In the genomic region with DNA sequence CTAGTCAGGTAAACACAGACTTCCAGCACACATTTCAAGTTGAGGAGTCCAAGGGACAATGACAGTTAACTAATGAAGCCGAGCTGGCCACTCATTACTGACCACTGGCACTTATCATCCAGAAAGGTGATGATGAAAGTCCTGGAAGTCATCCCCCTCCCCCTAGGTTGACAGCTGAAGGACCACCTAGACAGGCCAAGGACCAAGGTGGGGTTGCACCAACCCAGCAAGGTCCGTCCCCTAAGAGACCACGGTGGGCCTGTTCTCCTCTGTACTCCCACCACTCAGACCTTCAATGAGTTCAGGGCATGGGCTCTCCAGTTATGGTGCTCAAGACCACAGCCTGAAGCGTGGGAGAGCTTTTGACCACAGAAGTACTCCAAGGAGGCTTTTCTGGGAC, we compare ENCODE assay signal across 16 cellular contexts. TPM values are rescaled to one million over a fixed set of nuclear protein-coding genes. Genes with fewer than 3 reads are reported as not detected.
A peak's percentile ranks its signal among the peaks of the same experiment; 100 is the strongest.
DNase-seq lines count a peak whose midpoint lies in the region; ATAC-seq and TF ChIP-seq lines count a peak whose summit lies in the region.
"Had no signal": no experiment of that assay in that cellular context is flagged by ENCODE, and none has a peak within 500 bp of the region (broad histone marks: within the 10 kb centered on the region; RNA-seq: fewer than 3 reads in every experiment).

No MANE protein-coding gene starts in this region.

- TF ChIP-seq POLR2A in upper lobe of left lung (IDR thresholded peaks at IDR 0.05), result no peak

- POLR2A ChIA-PET in SK-N-SH (lab: Yijun Ruan, JAX), result interaction anchor here (1.2 kb wide), 1 partner anchor 11 kb away, joined by 3 read pairs; no protein-coding TSS in a partner anchor

- H3K79me2 ChIP-seq in SK-N-SH (ENCODE audit: insufficient read depth), result 0 out of 2 replicates have a peak, but pooled peaks cover 2% of the 10 kb centered on the region

- H3K9me2 ChIP-seq in SK-N-SH, result no peaks in the 10 kb centered on the region

- ATAC-seq in SK-N-SH treated with all-trans-retinoic acid at 6 μM for 48 hours (no peak), right cardiac atrium (no peak), upper lobe of left lung (ENCODE audit: low FRiP score in 2 of 2) (no peak), GM21515 (IDR thresholded peaks at IDR 0.05; ENCODE audit: unreplicated experiment) (no peak), GM19035 (IDR thresholded peaks at IDR 0.05; ENCODE audit: unreplicated experiment) (no peak)
- ATAC-seq: activated naive CD8-positive, alpha-beta T cell treated with anti-CD3 and anti-CD28 coated beads, Interleukin-2, amount 50 U/mL, for 24 hours; activated T-cell treated with anti-CD3 and anti-CD28 coated beads, Interleukin-2, amount 50 U/mL, for 72 hours had no signal

- H3K9me3 ChIP-seq in SK-N-SH, result no peaks in the 10 kb centered on the region
- no peaks in the 10 kb centered on the region for H3K9me3 ChIP-seq in right cardiac atrium (ENCODE audit: control insufficient read depth, low read length)
- H3K9me3 ChIP-seq in upper lobe of left lung, result no peaks in the 10 kb centered on the region

- no peaks in the 10 kb centered on the region for H3F3A ChIP-seq in SK-N-SH (replicated peaks; ENCODE audit: insufficient read depth)

- CTCF ChIA-PET in SK-N-SH (lab: Yijun Ruan, JAX), result interaction anchor here (0.9 to 1.6 kb wide), 2 partner anchors 24 to 150 kb away, joined by 4 to 5 read pairs; no protein-coding TSS in a partner anchor

- H3K27ac ChIP-seq in SK-N-SH (ENCODE audit: low read depth in 2 of 2, low read length in 1 of 2) (peak overlapping the region; percentile 76 to 77), right cardiac atrium (ENCODE audit: low read length) (peak overlapping the region; percentile 97), upper lobe of left lung (peak overlapping the region; percentile 65 to 82 (median 80))
- H3K27ac ChIP-seq: 22Rv1 had no signal

- TF ChIP-seq EP300 in SK-N-SH (IDR thresholded peaks at IDR 0.05; ENCODE audit: borderline replicate concordance in 1 of 2, low read depth in 1 of 2, low read length in 1 of 2) (no peak), upper lobe of left lung (IDR thresholded peaks at IDR 0.05) (no peak)

- no peak for DNase-seq in SK-N-SH
- peak in 1 of 3 donors; percentile 35 for DNase-seq in right cardiac atrium
- peak; percentile 15 for DNase-seq in posterior vena cava (ENCODE audit: low spot score)
- no peak for DNase-seq in upper lobe of left lung
- no peak for DNase-seq in NCI-H2196 treated with DMSO at 0.1 percent for 48 hours (lab: John Stamatoyannopoulos, UW; ENCODE audit: unreplicated experiment)
- DNase-seq: activated CD4-positive, alpha-beta T cell treated with anti-CD3 and anti-CD28 coated beads, Interleukin-2, amount 10 ng/mL, durations not matched to agents 7 days and 5 days; activated naive CD8-positive, alpha-beta T cell treated with anti-CD3 and anti-CD28 coated beads, Interleukin-2, amount 50 U/mL, for 24 hours; activated T-cell treated with anti-CD3 and anti-CD28 coated beads, Interleukin-2, amount 50 U/mL, for 72 hours; CD4-positive, alpha-beta T cell; cortex of kidney; erythroblast; NCI-H187 had no signal

- TF ChIP-seq CTCF in SK-N-SH (IDR thresholded peaks at IDR 0.05), result no peak
- no peak for TF ChIP-seq CTCF in upper lobe of left lung (IDR thresholded peaks at IDR 0.05)

- WGBS in SK-N-SH (ENCODE audit: low lambda C conversion rate), result 96% methylated on average over 3 of the region's 4 CpGs
- WGBS in right cardiac atrium, result 94% methylated on average over 4 of the region's 4 CpGs
- 90 to 100% methylated on average over 3 to 4 of the region's 4 CpGs for WGBS in upper lobe of left lung, 2 donors

- H4K20me1 ChIP-seq in SK-N-SH (ENCODE audit: insufficient read depth), result no peaks in the 10 kb centered on the region

- 0 out of 2 replicates have a peak overlapping the region, but pooled peaks have one; percentile 40 for H3K4me2 ChIP-seq in SK-N-SH

- H3K27me3 ChIP-seq in SK-N-SH (ENCODE audit: insufficient read depth) (no peaks in the 10 kb centered on the region), right cardiac atrium (ENCODE audit: control insufficient read depth, insufficient read depth) (no peaks in the 10 kb centered on the region), upper lobe of left lung (no peaks in the 10 kb centered on the region)

- no peak for TF ChIP-seq RAD21 in SK-N-SH (IDR thresholded peaks at IDR 0.05; ENCODE audit: low read length)

- intact Hi-C loops in right cardiac atrium (cut with DNase I) (no loop called here), posterior vena cava (cut with DNase I) (no loop called here)

- H3K36me3 ChIP-seq in SK-N-SH (replicated peaks in 1 of 2; ENCODE audit: control insufficient read depth in 1 of 2, insufficient read depth in 2 of 2, low read length in 1 of 2), result peaks cover 20 to 24% of the 10 kb centered on the region in 2 experiments
- H3K36me3 ChIP-seq in upper lobe of left lung, result peaks cover 0 to 55% (median 31%) of the 10 kb centered on the region in 4 donors

- H2AFZ ChIP-seq in SK-N-SH (ENCODE audit: low read depth), result no peak overlapping the region

- H3K9ac ChIP-seq in SK-N-SH, result no peak overlapping the region; the same call in 1 of the 2 replicates

- H3K4me3 ChIP-seq in SK-N-SH (ENCODE audit: low read depth in 2 of 2, low read length in 1 of 2) (no peak overlapping the region), right cardiac atrium (ENCODE audit: low read length) (no peak overlapping the region), upper lobe of left lung (no peak overlapping the region)

- H3K4me1 ChIP-seq in SK-N-SH (ENCODE audit: control insufficient read depth in 1 of 2, insufficient read depth in 2 of 2, low read depth in 1 of 2, low read length in 1 of 2), result peaks cover 7 to 11% of the 10 kb centered on the region in 2 experiments; a peak in 3 of 4 replicates
- H3K4me1 ChIP-seq in right cardiac atrium (ENCODE audit: control insufficient read depth, insufficient read depth, low read length), result peaks cover 32% of the 10 kb centered on the region
- H3K4me1 ChIP-seq in upper lobe of left lung, result peaks cover 0 to 8% (median 7%) of the 10 kb centered on the region in 4 donors

TF ChIP-seq in SK-N-SH, 30 proteins besides CTCF, POLR2A, EP300 and RAD21 (continues in another document):
- TF ChIP-seq ELF1 (IDR thresholded peaks at IDR 0.05) (no peak), TEAD4 (IDR thresholded peaks at IDR 0.05; ENCODE audit: borderline replicate concordance, insufficient read depth) (no peak)

TF ChIP-seq in SK-N-SH treated with all-trans-retinoic acid at 6 μM for 48 hours, 23 proteins besides CTCF, POLR2A, EP300 and RAD21:
- TF ChIP-seq BACH2 (CRISPR knock-in tag; IDR thresholded peaks at IDR 0.05; ENCODE audit: borderline replicate concordance), result no peak
- TF ChIP-seq ARNTL (CRISPR knock-in tag; IDR thresholded peaks at IDR 0.05; ENCODE audit: borderline replicate concordance, low read depth), result no peak
- TF ChIP-seq, protein P1, sequence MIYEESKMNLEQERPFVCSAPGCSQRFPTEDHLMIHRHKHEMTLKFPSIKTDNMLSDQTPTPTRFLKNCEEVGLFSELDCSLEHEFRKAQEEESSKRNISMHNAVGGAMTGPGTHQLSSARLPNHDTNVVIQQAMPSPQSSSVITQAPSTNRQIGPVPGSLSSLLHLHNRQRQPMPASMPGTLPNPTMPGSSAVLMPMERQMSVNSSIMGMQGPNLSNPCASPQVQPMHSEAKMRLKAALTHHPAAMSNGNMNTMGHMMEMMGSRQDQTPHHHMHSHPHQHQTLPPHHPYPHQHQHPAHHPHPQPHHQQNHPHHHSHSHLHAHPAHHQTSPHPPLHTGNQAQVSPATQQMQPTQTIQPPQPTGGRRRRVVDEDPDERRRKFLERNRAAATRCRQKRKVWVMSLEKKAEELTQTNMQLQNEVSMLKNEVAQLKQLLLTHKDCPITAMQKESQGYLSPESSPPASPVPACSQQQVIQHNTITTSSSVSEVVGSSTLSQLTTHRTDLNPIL (CRISPR knock-in tag; IDR thresholded peaks at IDR 0.05; ENCODE audit: low read depth), result no peak
- TF ChIP-seq, protein P2, sequence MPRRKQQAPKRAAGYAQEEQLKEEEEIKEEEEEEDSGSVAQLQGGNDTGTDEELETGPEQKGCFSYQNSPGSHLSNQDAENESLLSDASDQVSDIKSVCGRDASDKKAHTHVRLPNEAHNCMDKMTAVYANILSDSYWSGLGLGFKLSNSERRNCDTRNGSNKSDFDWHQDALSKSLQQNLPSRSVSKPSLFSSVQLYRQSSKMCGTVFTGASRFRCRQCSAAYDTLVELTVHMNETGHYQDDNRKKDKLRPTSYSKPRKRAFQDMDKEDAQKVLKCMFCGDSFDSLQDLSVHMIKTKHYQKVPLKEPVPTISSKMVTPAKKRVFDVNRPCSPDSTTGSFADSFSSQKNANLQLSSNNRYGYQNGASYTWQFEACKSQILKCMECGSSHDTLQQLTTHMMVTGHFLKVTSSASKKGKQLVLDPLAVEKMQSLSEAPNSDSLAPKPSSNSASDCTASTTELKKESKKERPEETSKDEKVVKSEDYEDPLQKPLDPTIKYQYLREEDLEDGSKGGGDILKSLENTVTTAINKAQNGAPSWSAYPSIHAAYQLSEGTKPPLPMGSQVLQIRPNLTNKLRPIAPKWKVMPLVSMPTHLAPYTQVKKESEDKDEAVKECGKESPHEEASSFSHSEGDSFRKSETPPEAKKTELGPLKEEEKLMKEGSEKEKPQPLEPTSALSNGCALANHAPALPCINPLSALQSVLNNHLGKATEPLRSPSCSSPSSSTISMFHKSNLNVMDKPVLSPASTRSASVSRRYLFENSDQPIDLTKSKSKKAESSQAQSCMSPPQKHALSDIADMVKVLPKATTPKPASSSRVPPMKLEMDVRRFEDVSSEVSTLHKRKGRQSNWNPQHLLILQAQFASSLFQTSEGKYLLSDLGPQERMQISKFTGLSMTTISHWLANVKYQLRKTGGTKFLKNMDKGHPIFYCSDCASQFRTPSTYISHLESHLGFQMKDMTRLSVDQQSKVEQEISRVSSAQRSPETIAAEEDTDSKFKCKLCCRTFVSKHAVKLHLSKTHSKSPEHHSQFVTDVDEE (CRISPR knock-in tag; IDR thresholded peaks at IDR 0.05), result no peak
- no peak for TF ChIP-seq SNAI2 (CRISPR knock-in tag; IDR thresholded peaks at IDR 0.05)

RNA-seq across cellular contexts. Expression of a gene that starts 13.2 kb away (rescaled TPM):
- polyA plus RNA-seq in SK-N-SH (2012; rRNA removed) (67.2 and 73.5 TPM in 2 replicates), right cardiac atrium (51.9 TPM)
- 48.5 and 58.5 TPM in 2 replicates for polyA plus RNA-seq in SK-N-SH (2012; cell fraction: cytosol; rRNA removed)
- polyA plus RNA-seq in SK-N-SH (2012; cell fraction: nucleus; rRNA removed), result 71.2 and 94.8 TPM in 2 replicates
- total RNA-seq in right cardiac atrium (100 to 1,000 TPM in 1 of 4 donors, 10 to 100 TPM in 3; 58.9 to 103 (median 71.8) TPM), posterior vena cava (10 to 100 TPM; 33.2 to 58.8 TPM), upper lobe of left lung (10 to 100 TPM; 37.7 to 85.2 (median 57.5) TPM)
- total RNA-seq: CD4-positive, alpha-beta T cell had no signal

RNA-seq across cellular contexts. Expression of a gene that starts 43.0 kb away (rescaled TPM):
- polyA plus RNA-seq in SK-N-SH (2012; rRNA removed) (45.1 and 57.1 TPM in 2 replicates), right cardiac atrium (35.0 TPM)
- 21.9 and 44.4 TPM in 2 replicates for polyA plus RNA-seq in SK-N-SH (2012; cell fraction: cytosol; rRNA removed)
- 118 and 143 TPM in 2 replicates for polyA plus RNA-seq in SK-N-SH (2012; cell fraction: nucleus; rRNA removed)
- total RNA-seq in right cardiac atrium (100 to 1,000 TPM in 1 of 4 donors, 10 to 100 TPM in 3; 47.8 to 113 (median 54.3) TPM), posterior vena cava (10 to 100 TPM; 82.5 to 83.2 TPM), upper lobe of left lung (10 to 100 TPM in 4 of 6 donors, 1 to 10 TPM in 2; 3.3 to 14.2 (median 10.6) TPM)
- total RNA-seq: activated CD4-positive, alpha-beta T cell treated with anti-CD3 and anti-CD28 coated beads, Interleukin-2, amount 10 ng/mL, durations not matched to agents 7 days and 5 days; CD4-positive, alpha-beta T cell had no signal
